Comparison of ENCODE assay signal across 23 cellular contexts in genomic region chr1:12604986-12605385, GRCh38. TPM values are rescaled to one million over a fixed set of nuclear protein-coding genes. Genes with fewer than 3 reads are reported as not detected.
DNase-seq lines count a peak whose midpoint lies in the region; ATAC-seq, FAIRE-seq and TF ChIP-seq lines count a peak whose summit lies in the region.
"Had no signal": no experiment of that assay in that cellular context is flagged by ENCODE, and none has a peak within 500 bp of the region (broad histone marks: within the 10 kb centered on the region; RNA-seq: fewer than 3 reads in every experiment).

No MANE protein-coding gene starts in this region.

- DNase-seq in A549 (ENCODE audit: low read depth in 1 of 2, low spot score in 1 of 2) (no peak), lower lobe of right lung (no peak), NOMO-1 (lab: John Stamatoyannopoulos, UW; ENCODE audit: unreplicated experiment in 2 of 2) (no peak), NCI-H1417 (lab: John Stamatoyannopoulos, UW) (no peak)
- no peak for DNase-seq in CD8-positive, alpha-beta T cell
- DNase-seq: H9; kidney; NCI-H2081 treated with DMSO at 0.1 percent for 48 hours; stimulated activated naive B cell treated with anti-CD40 and anti-IgM and Interleukin-4, amounts not matched to agents 10 μg/mL and 1 μg/mL and 100 μg/mL, for 72 hours; upper lobe of right lung had no signal

- H3K4me3 Mint-ChIP-seq in CD8-positive, alpha-beta T cell, result no peak overlapping the region
- H3K4me3 Mint-ChIP-seq: H9; stimulated activated naive B cell treated with anti-CD40 and anti-IgM and Interleukin-4, amounts not matched to agents 10 μg/mL and 1 μg/mL and 100 μg/mL, for 72 hours had no signal

- TF ChIP-seq RAD21 in A549 (conservative IDR thresholded peaks at IDR 0.05 in 1 of 2, IDR thresholded peaks at IDR 0.05 in 1 of 2), result no peak

- WGBS in A549 (ENCODE audit: missing lambda C conversion rate), result 84% methylated on average over 9 of the region's 9 CpGs

- peaks cover 47% of the 10 kb centered on the region for H3K36me3 Mint-ChIP-seq in CD8-positive, alpha-beta T cell
- H3K36me3 Mint-ChIP-seq: neural progenitor cell had no signal

- FAIRE-seq in A549 (lab: Jason Lieb, UNC), result no peak
- FAIRE-seq: D721Med, endometrium, GM19239 had no signal

- intact Hi-C loops in CD8-positive, alpha-beta T cell (cut with DNase I, micrococcal nuclease), result no loop called here
- intact Hi-C loops in lower lobe of right lung (cut with DNase I), result no loop called here

- H3K27me3 Mint-ChIP-seq in CD8-positive, alpha-beta T cell (ENCODE audit: low read depth), result no peaks in the 10 kb centered on the region
- H3K27me3 Mint-ChIP-seq: stimulated activated naive B cell treated with anti-CD40 and anti-IgM and Interleukin-4, amounts not matched to agents 10 μg/mL and 1 μg/mL and 100 μg/mL, for 72 hours had no signal

- H3K27ac ChIP-seq in A549, result peak overlapping the region; percentile 97 to 100
- H3K27ac ChIP-seq in CD8-positive, alpha-beta T cell (ENCODE audit: low read depth, low read length), result no peak overlapping the region
- H3K27ac ChIP-seq in VCaP, result peak overlapping the region; percentile 48
- peak overlapping the region; percentile 53 for H3K27ac ChIP-seq in lower lobe of right lung
- H3K27ac ChIP-seq: hepatocyte, KMS-11, neural progenitor cell had no signal

- H3K4me2 ChIP-seq in A549, result peak overlapping the region; percentile 55; the same call in 1 of the 3 replicates
- H3K4me2 ChIP-seq: hepatocyte, KMS-11, neural progenitor cell had no signal

- no peaks in the 10 kb centered on the region for H3K36me3 ChIP-seq in CD8-positive, alpha-beta T cell (ENCODE audit: insufficient read depth, low read length)
- peaks cover 14% of the 10 kb centered on the region for H3K36me3 ChIP-seq in lower lobe of right lung
- H3K36me3 ChIP-seq: neural progenitor cell had no signal

- H3K9me3 ChIP-seq in A549 (0 out of 3 replicates have a peak, but pooled peaks cover 2% of the 10 kb centered on the region), lower lobe of right lung (no peaks in the 10 kb centered on the region)
- no peaks in the 10 kb centered on the region for H3K9me3 ChIP-seq in CD8-positive, alpha-beta T cell (ENCODE audit: low read length)
- H3K9me3 ChIP-seq: ascending aorta, upper lobe of right lung had no signal

- peaks cover 64% of the 10 kb centered on the region for H3K4me1 Mint-ChIP-seq in CD8-positive, alpha-beta T cell (ENCODE audit: low read depth)

- no peak overlapping the region for H3K4me3 ChIP-seq in A549
- no peak overlapping the region for H3K4me3 ChIP-seq in CD8-positive, alpha-beta T cell (ENCODE audit: low read depth, low read length)
- H3K4me3 ChIP-seq in lower lobe of right lung, result no peak overlapping the region
- H3K4me3 ChIP-seq: hepatocyte, neural progenitor cell, upper lobe of right lung had no signal

- CTCF ChIA-PET in A549 (lab: Yijun Ruan, JAX), result interaction anchor here (0.7 to 1.7 kb wide), 2 partner anchors 54 to 594 kb away, joined by 4 to 6 read pairs; no protein-coding TSS in a partner anchor
- CTCF ChIA-PET in CD8-positive, alpha-beta T cell (lab: Charles Lee), result interaction anchor here (0.6 to 10.9 kb wide), 4 partner anchors 8 to 198 kb away, joined by 3 to 174 read pairs (median 4); partner anchors contain the start of gene DHRS3

- POLR2A ChIA-PET in A549 (lab: Yijun Ruan, JAX), result interaction anchor here (1.0 to 2.2 kb wide), 4 partner anchors 8 to 55 kb away, joined by 3 to 49 read pairs (median 12); partner anchors contain the start of gene DHRS3
- POLR2A ChIA-PET in CD8-positive, alpha-beta T cell (lab: Charles Lee), result interaction anchor here (1.0 to 4.9 kb wide), 4 partner anchors 13 to 394 kb away, joined by 3 to 73 read pairs (median 4); partner anchors contain the start of gene DHRS3

- no peaks in the 10 kb centered on the region for H3K27me3 ChIP-seq in CD8-positive, alpha-beta T cell (ENCODE audit: insufficient read depth, low read length)
- H3K27me3 ChIP-seq in lower lobe of right lung (ENCODE audit: low read depth), result no peaks in the 10 kb centered on the region
- H3K27me3 ChIP-seq: ascending aorta, hepatocyte, neural progenitor cell, upper lobe of right lung had no signal

- ATAC-seq in A549, result no peak
- no peak for ATAC-seq in CD8-positive, alpha-beta T cell
- no peak for ATAC-seq in lower lobe of right lung
- ATAC-seq in HG03565 (IDR thresholded peaks at IDR 0.05; ENCODE audit: unreplicated experiment), result no peak

- TF ChIP-seq CTCF in A549 (IDR thresholded peaks at IDR 0.05), result no peak
- no peak for TF ChIP-seq CTCF in CD8-positive, alpha-beta T cell (IDR thresholded peaks at IDR 0.05)
- no peak for TF ChIP-seq CTCF in VCaP (conservative IDR thresholded peaks at IDR 0.05)
- no peak for TF ChIP-seq CTCF in lower lobe of right lung (IDR thresholded peaks at IDR 0.05)

- no peak for TF ChIP-seq EP300 in A549 (IDR thresholded peaks at IDR 0.05)

- H3K9me3 Mint-ChIP-seq in CD8-positive, alpha-beta T cell, result no peaks in the 10 kb centered on the region

- TF ChIP-seq POLR2A in A549 (IDR thresholded peaks at IDR 0.05; ENCODE audit: low read length), result no peak

- H3K27ac Mint-ChIP-seq in CD8-positive, alpha-beta T cell, result peak overlapping the region; percentile 95
- H3K27ac Mint-ChIP-seq: stimulated activated naive B cell treated with anti-CD40 and anti-IgM and Interleukin-4, amounts not matched to agents 10 μg/mL and 1 μg/mL and 100 μg/mL, for 72 hours had no signal

- peaks cover 77% of the 10 kb centered on the region for H3K4me1 ChIP-seq in A549
- H3K4me1 ChIP-seq in CD8-positive, alpha-beta T cell (ENCODE audit: insufficient read depth, low read length), result peaks cover 36% of the 10 kb centered on the region
- peaks cover 57% of the 10 kb centered on the region for H3K4me1 ChIP-seq in lower lobe of right lung
- H3K4me1 ChIP-seq: neural progenitor cell had no signal

TF ChIP-seq in A549, 52 proteins besides CTCF, POLR2A, EP300 and RAD21:
- no peak for TF ChIP-seq CBX2 (IDR thresholded peaks at IDR 0.05; ENCODE audit: borderline replicate concordance, low read depth)
- TF ChIP-seq POLR2AphosphoS2 (conservative IDR thresholded peaks at IDR 0.05; ENCODE audit: low read length), result peak; percentile 90
- TF ChIP-seq MAFK (IDR thresholded peaks at IDR 0.05; ENCODE audit: partially characterized antibody), result no peak
- TF ChIP-seq E2F6 (IDR thresholded peaks at IDR 0.05; ENCODE audit: borderline replicate concordance, low read depth), result no peak

RNA-seq across cellular contexts. Expression of gene DHRS3, which starts 13.0 kb away (rescaled TPM):
- polyA plus RNA-seq in A549 (2011; rRNA removed) (79.7 and 89.1 TPM in 2 replicates), A549 (2017; fragmentation: RNase III; extraction: RNeasy Plus Mini Kit Qiagen cat#74134 plus additional on column Dnase treatment) (56.9 to 78.9 TPM (median 62.7 TPM) in 3 replicates)
- 64.4 and 78.4 TPM in 2 replicates for polyA plus RNA-seq in A549 (2012; cell fraction: cytosol; rRNA removed)
- 119 and 124 TPM in 2 replicates for polyA plus RNA-seq in A549 (2012; cell fraction: nucleus; rRNA removed)
- 320 and 332 TPM in 2 replicates for polyA minus RNA-seq in A549 (2011; rRNA and poly(A)+ RNA removed)
- 100 to 1,000 TPM; 126 to 129 TPM for total RNA-seq in CD8-positive, alpha-beta T cell
- 135 TPM for total RNA-seq in lower lobe of right lung

RNA-seq across cellular contexts. Expression of gene AADACL4, which starts 38.9 kb away (rescaled TPM):
- polyA plus RNA-seq in A549 (2011; rRNA removed), result not detected in 2 replicates
- not detected in 2 replicates for polyA plus RNA-seq in A549 (2012; cell fraction: cytosol; rRNA removed)
- not detected in 2 replicates for polyA plus RNA-seq in A549 (2012; cell fraction: nucleus; rRNA removed)
- polyA plus RNA-seq in A549 (2017; fragmentation: RNase III; extraction: RNeasy Plus Mini Kit Qiagen cat#74134 plus additional on column Dnase treatment), result not detected in 3 replicates
- not detected in 2 replicates for polyA minus RNA-seq in A549 (2011; rRNA and poly(A)+ RNA removed)
- not detected for total RNA-seq in CD8-positive, alpha-beta T cell
- not detected for total RNA-seq in lower lobe of right lung
- total RNA-seq: activated CD8-positive, alpha-beta memory T cell treated with anti-CD3 and anti-CD28 coated beads for 36 hours; ascending aorta; G401; H9; mesenteric fat pad; T-helper 2 cell treated with Interferon-gamma antibody and Interleukin-4, amounts not matched to agents 100 ng/mL and 5 ng/mL, for 36 hours; upper lobe of right lung had no signal
- polyA plus RNA-seq: hepatocyte had no signal
